Comparison of ENCODE assay signal across 23 cellular contexts in the genomic region with DNA sequence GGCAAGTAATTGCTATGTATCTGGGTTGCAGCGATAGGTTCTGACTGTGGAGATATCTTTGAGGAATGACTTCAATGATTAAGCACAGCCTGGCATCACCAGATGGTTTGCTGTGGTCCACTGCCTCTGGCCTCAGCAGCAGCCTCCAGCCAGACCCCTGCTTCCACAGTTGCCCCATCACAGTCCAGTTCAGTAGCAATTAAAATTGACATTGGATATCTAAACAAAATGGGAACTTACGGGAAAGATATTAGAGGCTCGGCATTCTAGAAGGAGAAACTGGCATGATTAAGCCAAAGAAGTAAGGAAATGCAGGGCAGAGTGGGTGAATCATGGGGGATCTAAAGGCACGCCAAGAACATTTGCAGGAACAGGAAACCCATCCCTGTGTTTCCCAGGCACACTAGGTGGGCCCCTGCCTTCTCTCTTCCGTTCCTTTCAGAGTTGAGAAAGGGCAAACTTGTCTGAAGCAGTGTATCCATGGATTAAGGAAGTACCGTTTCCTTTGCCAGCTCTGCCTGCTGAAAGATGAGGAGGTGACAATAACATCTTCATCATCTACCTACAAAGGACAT. TPM values are rescaled to one million over a fixed set of nuclear protein-coding genes. Genes with fewer than 3 reads are reported as not detected.
DNase-seq lines count a peak whose midpoint lies in the region; ATAC-seq and TF ChIP-seq lines count a peak whose summit lies in the region.
"Had no signal": no experiment of that assay in that cellular context is flagged by ENCODE, and none has a peak within 500 bp of the region (broad histone marks: within the 10 kb centered on the region; RNA-seq: fewer than 3 reads in every experiment).

No MANE protein-coding gene starts in this region.

- no peaks in the 10 kb centered on the region for H3K36me3 ChIP-seq in breast epithelium
- no peaks in the 10 kb centered on the region for H3K36me3 ChIP-seq in trophoblast cell (ENCODE audit: control insufficient read depth in 1 of 2, insufficient read depth in 2 of 2, low read length in 2 of 2)
- H3K36me3 ChIP-seq in Peyer's patch, result no peaks in the 10 kb centered on the region
- H3K36me3 ChIP-seq: heart left ventricle, ovary had no signal

- no peak for ATAC-seq in activated B cell treated with CpG ODN at 0.5 μM for 24 hours (ENCODE audit: low read depth)
- ATAC-seq: natural killer cell treated with Interleukin-12 subunit alpha and Interleukin-12 subunit beta and Interleukin-15 and Interleukin-18, amount 100 ng/mL, for 72 hours; stimulated activated memory B cell treated with anti-CD40 and anti-IgM and Interleukin-4, amounts not matched to agents 10 μg/mL and 1 μg/mL and 100 μg/mL, for 72 hours had no signal

- H3K18ac ChIP-seq in trophoblast cell (ENCODE audit: low read length), result no peak overlapping the region

- H3K9me3 ChIP-seq in breast epithelium, result no peaks in the 10 kb centered on the region
- peaks cover 2% of the 10 kb centered on the region for H3K9me3 ChIP-seq in trophoblast cell (ENCODE audit: insufficient read depth, low read depth, low read length)
- no peaks in the 10 kb centered on the region for H3K9me3 ChIP-seq in Peyer's patch
- H3K9me3 ChIP-seq: heart left ventricle, ovary had no signal

- no peak overlapping the region for H4K91ac ChIP-seq in trophoblast cell (ENCODE audit: low read depth, low read length)

- no peaks in the 10 kb centered on the region for H3K9me3 Mint-ChIP-seq in MCF 10A (ENCODE audit: unreplicated experiment)
- no peaks in the 10 kb centered on the region for H3K9me3 Mint-ChIP-seq in activated B cell treated with CpG ODN at 0.5 μM for 24 hours
- H3K9me3 Mint-ChIP-seq: natural killer cell treated with Interleukin-12 subunit alpha and Interleukin-12 subunit beta and Interleukin-15 and Interleukin-18, amount 100 ng/mL, for 72 hours; stimulated activated memory B cell treated with anti-CD40 and anti-IgM and Interleukin-4, amounts not matched to agents 10 μg/mL and 1 μg/mL and 100 μg/mL, for 72 hours had no signal

- no TSS peak for BruUV-seq in MCF 10A (replicated peaks; lab: Mats Ljungman, UMichigan)

- H3K4me3 ChIP-seq in breast epithelium (no peak overlapping the region), trophoblast cell (ENCODE audit: low read depth, low read length) (no peak overlapping the region), Peyer's patch (no peak overlapping the region)
- H3K4me3 ChIP-seq: heart left ventricle, ovary had no signal

- no peak for TF ChIP-seq CTCF in MCF 10A (IDR thresholded peaks at IDR 0.05; ENCODE audit: unreplicated experiment)
- no peak for TF ChIP-seq CTCF in breast epithelium (IDR thresholded peaks at IDR 0.05)
- TF ChIP-seq CTCF in activated B cell treated with CpG ODN at 0.5 μM for 24 hours (IDR thresholded peaks at IDR 0.05), result no peak
- TF ChIP-seq CTCF in Peyer's patch (IDR thresholded peaks at IDR 0.05), result no peak

- no CpG with 5 or more reads among the region's 6 CpGs for WGBS in trophoblast cell (ENCODE audit: extremely low coverage, insufficient coverage, insufficient read length)

- no peak overlapping the region for H2BK120ac ChIP-seq in trophoblast cell (ENCODE audit: insufficient read depth, low read length, poor library complexity)

- peaks cover 29% of the 10 kb centered on the region for H3K79me1 ChIP-seq in trophoblast cell (ENCODE audit: low read length)

- intact Hi-C loops in MCF 10A (cut with micrococcal nuclease), result no loop called here
- intact Hi-C loops in breast epithelium (cut with DNase I; ENCODE audit: low total_unique reads), result no loop called here
- intact Hi-C loops in activated B cell treated with CpG ODN at 0.5 μM for 24 hours (cut with micrococcal nuclease), result loop anchor here (1.0 kb wide), 1 partner anchor 7 kb away; no protein-coding TSS in a partner anchor

- H3K79me2 ChIP-seq in trophoblast cell (ENCODE audit: control insufficient read depth, insufficient read depth, low read length, poor library complexity), result no peaks in the 10 kb centered on the region

- H3K27me3 ChIP-seq in breast epithelium (no peaks in the 10 kb centered on the region), trophoblast cell (ENCODE audit: insufficient read depth, low read length) (no peaks in the 10 kb centered on the region), Peyer's patch (no peaks in the 10 kb centered on the region)
- H3K27me3 ChIP-seq: heart left ventricle, ovary had no signal

- H3K4me3 Mint-ChIP-seq in MCF 10A (ENCODE audit: unreplicated experiment) (no peak overlapping the region), activated B cell treated with CpG ODN at 0.5 μM for 24 hours (no peak overlapping the region)
- H3K4me3 Mint-ChIP-seq: natural killer cell treated with Interleukin-12 subunit alpha and Interleukin-12 subunit beta and Interleukin-15 and Interleukin-18, amount 100 ng/mL, for 72 hours; stimulated activated memory B cell treated with anti-CD40 and anti-IgM and Interleukin-4, amounts not matched to agents 10 μg/mL and 1 μg/mL and 100 μg/mL, for 72 hours had no signal

- no peaks in the 10 kb centered on the region for H3K36me3 Mint-ChIP-seq in MCF 10A (ENCODE audit: insufficient read depth, unreplicated experiment)
- H3K36me3 Mint-ChIP-seq in activated B cell treated with CpG ODN at 0.5 μM for 24 hours (ENCODE audit: low read depth), result no peaks in the 10 kb centered on the region
- H3K36me3 Mint-ChIP-seq: natural killer cell treated with Interleukin-12 subunit alpha and Interleukin-12 subunit beta and Interleukin-15 and Interleukin-18, amount 100 ng/mL, for 72 hours; stimulated activated memory B cell treated with anti-CD40 and anti-IgM and Interleukin-4, amounts not matched to agents 10 μg/mL and 1 μg/mL and 100 μg/mL, for 72 hours had no signal

- H3K9ac ChIP-seq in trophoblast cell (ENCODE audit: low read length), result no peak overlapping the region

- H3K27ac Mint-ChIP-seq in MCF 10A (ENCODE audit: low read depth, unreplicated experiment), result no peak overlapping the region
- peak overlapping the region; percentile 36 for H3K27ac Mint-ChIP-seq in activated B cell treated with CpG ODN at 0.5 μM for 24 hours

- no peak overlapping the region for H2BK5ac ChIP-seq in trophoblast cell (ENCODE audit: low read depth, low read length, poor library complexity)

- no peak overlapping the region for H3K4me2 ChIP-seq in trophoblast cell (ENCODE audit: low read length)

- H3K4me1 Mint-ChIP-seq in MCF 10A (ENCODE audit: insufficient read depth, unreplicated experiment) (peaks cover 16% of the 10 kb centered on the region), activated B cell treated with CpG ODN at 0.5 μM for 24 hours (peaks cover 43% of the 10 kb centered on the region)

- TF ChIP-seq POLR2A in breast epithelium (IDR thresholded peaks at IDR 0.05) (no peak), Peyer's patch (IDR thresholded peaks at IDR 0.05) (no peak)

- H3K14ac ChIP-seq in trophoblast cell (ENCODE audit: low read length), result no peak overlapping the region

- H3K4me1 ChIP-seq in breast epithelium, result no peaks in the 10 kb centered on the region
- peaks cover 11 to 21% of the 10 kb centered on the region in 2 experiments for H3K4me1 ChIP-seq in trophoblast cell (ENCODE audit: control insufficient read depth in 1 of 2, insufficient read depth in 2 of 2, low read length in 2 of 2)
- peaks cover 0 to 13% (median 0%) of the 10 kb centered on the region in 4 donors for H3K4me1 ChIP-seq in Peyer's patch
- H3K4me1 ChIP-seq: heart left ventricle had no signal

- no peak overlapping the region for H3K27ac ChIP-seq in breast epithelium
- H3K27ac ChIP-seq in trophoblast cell (ENCODE audit: low read depth, low read length), result no peak overlapping the region
- H3K27ac ChIP-seq in Peyer's patch, result no peak overlapping the region
- H3K27ac ChIP-seq: 22Rv1, heart left ventricle, ovary had no signal

- no peak overlapping the region for H2AFZ ChIP-seq in trophoblast cell (ENCODE audit: insufficient read depth, low read length, poor library complexity)

- H3K27me3 Mint-ChIP-seq in MCF 10A (ENCODE audit: insufficient read depth, unreplicated experiment) (no peaks in the 10 kb centered on the region), activated B cell treated with CpG ODN at 0.5 μM for 24 hours (no peaks in the 10 kb centered on the region)
- H3K27me3 Mint-ChIP-seq: stimulated activated memory B cell treated with anti-CD40 and anti-IgM and Interleukin-4, amounts not matched to agents 10 μg/mL and 1 μg/mL and 100 μg/mL, for 72 hours had no signal

- no peak overlapping the region for H4K12ac ChIP-seq in trophoblast cell (ENCODE audit: low read depth, low read length)

- H4K8ac ChIP-seq in trophoblast cell (ENCODE audit: low read depth, low read length), result no peak overlapping the region

- CTCF ChIA-PET in MCF 10A (lab: Yijun Ruan, JAX), result interaction anchor here (0.6 kb wide), 2 partner anchors 159 to 1047 kb away, joined by 3 to 5 read pairs; no protein-coding TSS in a partner anchor
- CTCF ChIA-PET in activated B cell treated with CpG ODN at 0.5 μM for 24 hours (lab: Charles Lee), result interaction anchor here (1.3 to 1.5 kb wide), 2 partner anchors 100 to 102 kb away, joined by 3 to 5 read pairs; no protein-coding TSS in a partner anchor

- peak overlapping the region; percentile 69 for H2BK12ac ChIP-seq in trophoblast cell (ENCODE audit: low read length)

- H3K4ac ChIP-seq in trophoblast cell (ENCODE audit: low read depth, low read length), result no peak overlapping the region

- H3K23ac ChIP-seq in trophoblast cell (ENCODE audit: low read length), result no peak overlapping the region

- DNase-seq in MCF 10A (ENCODE audit: unreplicated experiment), result peak; percentile 21
- DNase-seq in breast epithelium (ENCODE audit: low spot score in 2 of 2), result no peak
- no peak for DNase-seq in activated B cell treated with CpG ODN at 0.5 μM for 24 hours
- peak; percentile 71 for DNase-seq in fibroblast of gingiva (ENCODE audit: low read depth)
- DNase-seq in trophoblast cell, result no peak
- no peak for DNase-seq in T-helper 2 cell
- DNase-seq in germinal center (ENCODE audit: low spot score), result no peak
- no peak for DNase-seq in Peyer's patch
- DNase-seq: activated CD4-positive, alpha-beta T cell treated with anti-CD3 and anti-CD28 coated beads, Interleukin-2, amount 50 U/mL, for 48 hours; activated naive CD4-positive, alpha-beta T cell; C1 segment of cervical spinal cord; DMS79; foreskin fibroblast; GDM1; heart left ventricle; NCI-H1048; NCI-H1694; NCI-H446; NCI-H82; ovary had no signal

- no peak overlapping the region for H2AK5ac ChIP-seq in trophoblast cell (ENCODE audit: low read length)

- POLR2A ChIA-PET in MCF 10A (lab: Yijun Ruan, JAX) (interaction anchor here (1.8 kb wide), 1 partner anchor 11 kb away, joined by 6 read pairs; no protein-coding TSS in a partner anchor), activated B cell treated with CpG ODN at 0.5 μM for 24 hours (lab: Charles Lee) (interaction anchor here (0.7 kb wide), 1 partner anchor 15 kb away, joined by 3 read pairs; no protein-coding TSS in a partner anchor)

RNA-seq across cellular contexts. Expression of gene SH3BP5, which starts 36.3 kb away (rescaled TPM):
- 8.4 and 8.8 TPM in 2 replicates for total RNA-seq in MCF 10A (2022)
- total RNA-seq in breast epithelium, result 10 to 100 TPM; 56.9 to 96.2 (median 83.2) TPM
- total RNA-seq in activated B cell treated with CpG ODN at 0.5 μM for 24 hours, result 60.5 and 66.0 TPM in 2 replicates
- polyA plus RNA-seq in trophoblast cell (2013), result 163 and 169 TPM in 2 replicates
- total RNA-seq in Peyer's patch, result 10 to 100 TPM; 12.8 to 64.4 (median 16.0) TPM

RNA-seq across cellular contexts. Expression of gene METTL6, which starts 58.7 kb away (rescaled TPM):
- total RNA-seq in MCF 10A (2022) (26.7 and 28.1 TPM in 2 replicates), breast epithelium (10 to 100 TPM in 2 of 3 donors, 1 to 10 TPM in 1; 9.1 to 23.6 (median 21.8) TPM), activated B cell treated with CpG ODN at 0.5 μM for 24 hours (18.7 and 20.2 TPM in 2 replicates), Peyer's patch (10 to 100 TPM in 3 of 4 donors, 1 to 10 TPM in 1; 9.5 to 16.2 (median 13.4) TPM)
- polyA plus RNA-seq in trophoblast cell (2013), result 19.9 TPM in 2 replicates

RNA-seq across cellular contexts. Expression of gene EAF1, which starts 58.8 kb away (rescaled TPM):
- total RNA-seq in MCF 10A (2022) (28.3 and 29.8 TPM in 2 replicates), breast epithelium (10 to 100 TPM; 18.7 to 21.5 (median 21.0) TPM), activated B cell treated with CpG ODN at 0.5 μM for 24 hours (19.2 and 19.7 TPM in 2 replicates), Peyer's patch (10 to 100 TPM; 27.1 to 45.4 (median 33.0) TPM)
- 44.8 and 48.3 TPM in 2 replicates for polyA plus RNA-seq in trophoblast cell (2013)

Comparison
In these comparisons a context has a peak if more than half of its experiments do, and no peak if none do; other contexts are left out.
1. DNase-seq: peak in MCF 10A (single experiment) and fibroblast of gingiva (single experiment); none in breast epithelium (0 of 2), activated B cell treated with CpG ODN at 0.5 μM for 24 hours (single experiment), trophoblast cell (0 of 2), T-helper 2 cell (0 of 5), germinal center (single experiment) and Peyer's patch (0 of 3).